ENCODE assay signal across 19 cellular contexts in the genomic region with DNA sequence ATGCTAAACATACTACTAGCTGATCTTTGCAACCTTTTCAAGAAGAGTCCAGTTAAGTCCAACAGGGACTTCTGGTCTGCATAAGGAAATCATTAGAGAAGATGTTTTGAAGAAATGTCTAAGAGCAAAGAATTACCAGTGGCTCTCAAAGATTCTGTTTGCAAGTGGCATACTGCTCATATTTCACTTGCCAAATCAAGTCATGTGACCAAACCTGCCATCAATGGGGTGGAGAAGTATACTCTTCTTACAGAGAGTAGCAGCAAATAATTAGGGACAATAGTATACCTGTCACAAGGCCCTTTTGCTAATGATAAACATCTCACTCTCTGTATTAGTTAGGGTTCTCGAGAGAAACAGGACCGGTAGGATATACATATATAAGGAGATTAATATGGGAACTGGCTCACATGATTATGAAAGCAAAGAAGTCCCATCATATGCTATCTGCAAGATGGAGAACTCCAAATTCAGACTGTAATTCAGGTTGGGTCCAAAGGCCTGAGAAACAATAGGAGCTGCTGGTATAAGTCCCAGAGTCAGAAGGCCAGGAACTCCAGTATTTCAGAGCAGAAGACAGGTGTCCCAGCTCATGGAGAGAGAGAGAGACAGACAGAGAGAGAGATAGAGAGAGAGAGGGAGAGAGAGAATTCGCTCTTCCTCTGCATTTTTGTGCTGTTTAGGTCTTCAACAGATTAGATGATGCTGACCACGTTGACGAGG.
DNase-seq lines count a peak whose midpoint lies in the region; ATAC-seq and TF ChIP-seq lines count a peak whose summit lies in the region.
"Had no signal": no experiment of that assay in that cellular context is flagged by ENCODE, and none has a peak within 500 bp of the region (broad histone marks: within the 10 kb centered on the region; RNA-seq: fewer than 3 reads in every experiment).

No MANE protein-coding gene starts in this region.

- peak; percentile 63 for ATAC-seq in left lobe of liver
- ATAC-seq: HepG2 had no signal

- H3K36me3 ChIP-seq in SJCRH30, result no peaks in the 10 kb centered on the region
- no peaks in the 10 kb centered on the region for H3K36me3 ChIP-seq in tibial artery
- H3K36me3 ChIP-seq in transverse colon, result no peaks in the 10 kb centered on the region

- H3K27ac ChIP-seq in SJCRH30 (no peak overlapping the region), tibial artery (no peak overlapping the region), transverse colon (no peak overlapping the region)

- DNase-seq in DMS153 (lab: John Stamatoyannopoulos, UW) (peak; percentile 52), DMS153 treated with DMSO at 0.1 percent for 48 hours (lab: John Stamatoyannopoulos, UW; ENCODE audit: unreplicated experiment) (peak; percentile 60), SJCRH30 (peak; percentile 17 to 52), left lobe of liver (ENCODE audit: low spot score) (no peak), NCI-H1694 treated with DMSO at 0.1 percent for 48 hours (lab: John Stamatoyannopoulos, UW) (no peak), tibial artery (no peak), transverse colon (no peak)
- no peak for DNase-seq in activated CD4-positive, alpha-beta T cell treated with anti-CD3 and anti-CD28 coated beads, Interleukin-2, amount 50 U/mL, for 1 hour
- DNase-seq: ACHN; C1 segment of cervical spinal cord; CD8-positive, alpha-beta memory T cell; DND-41; NCI-H1436 treated with DMSO at 0.1 percent for 48 hours; NCI-H2081 treated with DMSO at 0.1 percent for 48 hours; NCI-H526 treated with DMSO at 0.1 percent for 48 hours; SHP77; SK-N-SH; T-helper 1 cell had no signal

- H3K4me3 ChIP-seq in SJCRH30 (no peak overlapping the region), tibial artery (no peak overlapping the region), transverse colon (no peak overlapping the region)

- TF ChIP-seq POLR2A in transverse colon (IDR thresholded peaks at IDR 0.05), result no peak

- no peak for TF ChIP-seq CTCF in tibial artery (IDR thresholded peaks at IDR 0.05)
- TF ChIP-seq CTCF in transverse colon (IDR thresholded peaks at IDR 0.05), result no peak

- H3K4me1 ChIP-seq in SJCRH30 (peaks cover 18% of the 10 kb centered on the region), tibial artery (peaks cover 0 to 12% (median 3%) of the 10 kb centered on the region in 4 donors), transverse colon (peaks cover 0 to 9% (median 0%) of the 10 kb centered on the region in 4 donors)

- WGBS in transverse colon (ENCODE audit: low coverage in 1 of 2), 2 donors, result 37 to 52% methylated on average over 3 to 5 of the region's 5 CpGs

- in situ Hi-C loops in transverse colon (cut with MboI; ENCODE audit: low pct_ligation_motif_present in 1 of 4, low pct_unique_long_range_greater_than_20kb in 1 of 4, low sequenced_read_pairs in 3 of 4), result no loop called here

- H3K9me3 ChIP-seq in SJCRH30 (replicated peaks), result no peaks in the 10 kb centered on the region
- H3K9me3 ChIP-seq in tibial artery, result no peaks in the 10 kb centered on the region
- no peaks in the 10 kb centered on the region for H3K9me3 ChIP-seq in transverse colon
- H3K9me3 ChIP-seq: SK-N-SH had no signal

- intact Hi-C loops in tibial artery (cut with DNase I; ENCODE audit: low total_unique reads) (loop anchor here (10.0 kb wide), 1 partner anchor 1529 kb away; no protein-coding TSS in a partner anchor), transverse colon (cut with DNase I; ENCODE audit: low total_unique reads) (no loop called here)

- TF ChIP-seq EP300 in transverse colon (IDR thresholded peaks at IDR 0.05; ENCODE audit: low read depth), result no peak

- H3K27me3 ChIP-seq in SJCRH30 (no peaks in the 10 kb centered on the region), tibial artery (no peaks in the 10 kb centered on the region), transverse colon (no peaks in the 10 kb centered on the region)

Comparison
In these comparisons a context has a peak if more than half of its experiments do, and no peak if none do; other contexts are left out.
1. DNase-seq: peak in DMS153 (single experiment), DMS153 treated with DMSO at 0.1 percent for 48 hours (single experiment) and SJCRH30 (2 of 2); none in left lobe of liver (single experiment), NCI-H1694 treated with DMSO at 0.1 percent for 48 hours (single experiment), tibial artery (0 of 2), transverse colon (single experiment) and activated CD4-positive, alpha-beta T cell treated with anti-CD3 and anti-CD28 coated beads, Interleukin-2, amount 50 U/mL, for 1 hour (single experiment).